In genomic region chr12:46217686-46218508, GRCh38 we compare ENCODE assay signal across 1 cellular context.
TF ChIP-seq lines count a peak whose summit lies in the region.

No MANE protein-coding gene starts in this region.

TF ChIP-seq in GM12878, 131 proteins besides CTCF, POLR2A, EP300 and RAD21 (continued from another document):
- TF ChIP-seq E4F1 (IDR thresholded peaks at IDR 0.05; ENCODE audit: borderline replicate concordance, partially characterized antibody) (no peak), CBX3 (IDR thresholded peaks at IDR 0.05; ENCODE audit: borderline replicate concordance, low read depth) (no peak), PAX5 (IDR thresholded peaks at IDR 0.05; ENCODE audit: borderline replicate concordance, low read depth, low read length) (peak; percentile 93), NRF1 (conservative IDR thresholded peaks at IDR 0.05; ENCODE audit: low read depth, low read length) (no peak), TCF12 (IDR thresholded peaks at IDR 0.05; ENCODE audit: low read depth, low read length) (0 out of 2 replicates have a peak, but pooled peaks have one; percentile 40), HDAC6 (IDR thresholded peaks at IDR 0.05; ENCODE audit: unreplicated experiment) (no peak), IRF5 (IDR thresholded peaks at IDR 0.05; ENCODE audit: borderline replicate concordance) (peak; percentile 68; the same call in 1 of the 2 replicates), WRNIP1 (IDR thresholded peaks at IDR 0.05; ENCODE audit: borderline replicate concordance, low read depth, low read length) (no peak), TAF1 (IDR thresholded peaks at IDR 0.05; ENCODE audit: borderline replicate concordance, low read depth, low read length) (no peak), BRCA1 (IDR thresholded peaks at IDR 0.05; ENCODE audit: low read depth, low read length) (no peak), ZNF274 (IDR thresholded peaks at IDR 0.05; ENCODE audit: insufficient read depth, insufficient read length) (no peak), STAT3 (IDR thresholded peaks at IDR 0.05; ENCODE audit: low read depth, low read length) (no peak), ASH2L (IDR thresholded peaks at IDR 0.05; ENCODE audit: borderline replicate concordance, low read depth) (no peak)
TF ChIP-seq in GM12878: peak in this region for 52.
